ENCODE assay signal across 8 cellular contexts in genomic region chr18:26548144-26549102, GRCh38. TPM values are rescaled to one million over a fixed set of nuclear protein-coding genes. Genes with fewer than 3 reads are reported as not detected.
DNase-seq lines count a peak whose midpoint lies in the region; ATAC-seq and TF ChIP-seq lines count a peak whose summit lies in the region.

Gene KCTD1 (minus strand): TSS chr18:26548553. CDS start chr18:26548536, 17 bp downstream.

- H3K4me1 ChIP-seq in ES-I3 (ENCODE audit: insufficient read depth, low read length) (0 out of 2 replicates have a peak, but pooled peaks cover 3% of the 10 kb centered on the region), MM.1S (ENCODE audit: low read length) (peaks cover 4% of the 10 kb centered on the region; the same call in 1 of the 2 replicates), SJSA1 (replicated peaks) (peaks cover 30% of the 10 kb centered on the region), thoracic aorta (ENCODE audit: control insufficient read depth in 1 of 2, low read depth in 2 of 2) (peaks cover 5 to 56% of the 10 kb centered on the region in 2 donors)

- H3K4me3 ChIP-seq in H7 (ENCODE audit: insufficient read depth, low read depth, low read length), result peak within 1 kb of the TSS; percentile 60
- H3K4me3 ChIP-seq in MM.1S (ENCODE audit: low read length), result peak within 1 kb of the TSS; percentile 76
- H3K4me3 ChIP-seq in SJSA1, result peak within 1 kb of the TSS; percentile 82
- peak within 1 kb of the TSS; percentile 93 for H3K4me3 ChIP-seq in thoracic aorta

- peak; percentile 91 for DNase-seq in H7
- peak; percentile 91 for DNase-seq in MM.1S
- peak; percentile 60 to 82 for DNase-seq in SJSA1 (ENCODE audit: low read depth in 1 of 2, low spot score in 2 of 2)
- peak; percentile 75 for DNase-seq in activated naive CD4-positive, alpha-beta T cell treated with anti-CD3 and anti-CD28 coated beads, Interleukin-2, amount 50 U/mL, for 16 hours
- DNase-seq in glomerular visceral epithelial cell (ENCODE audit: extremely low spot score), result peak; percentile 83
- DNase-seq in omental fat pad (ENCODE audit: low spot score), result no peak
- no peak for DNase-seq in thoracic aorta (ENCODE audit: low spot score)

- peak within 1 kb of the TSS; percentile 96 for H3K4me2 ChIP-seq in MM.1S (ENCODE audit: low read depth, low read length)

- H3K9ac ChIP-seq in ES-I3 (ENCODE audit: low read depth, low read length) (peak within 1 kb of the TSS; percentile 62), MM.1S (ENCODE audit: low read length) (peak within 1 kb of the TSS; percentile 59; the same call in 1 of the 2 replicates)

- no peaks in the 10 kb centered on the region for H3K9me2 ChIP-seq in MM.1S (replicated peaks; ENCODE audit: insufficient read depth, low read length)

- peak; percentile 66 for ATAC-seq in omental fat pad (ENCODE audit: low FRiP score)
- ATAC-seq in thoracic aorta (ENCODE audit: insufficient number of reproducible peaks, low FRiP score, low read depth), result peak; percentile 3

- peaks cover 5% of the 10 kb centered on the region for H3F3A ChIP-seq in MM.1S (ENCODE audit: insufficient read depth, low read length)

- H3K27me3 ChIP-seq in H7 (ENCODE audit: control insufficient read depth, insufficient read depth, low read length) (peaks cover 68% of the 10 kb centered on the region), MM.1S (replicated peaks; ENCODE audit: insufficient read depth, low read length) (no peaks in the 10 kb centered on the region), SJSA1 (replicated peaks) (no peaks in the 10 kb centered on the region; the same call in none of the 2 replicates), thoracic aorta (replicated peaks; ENCODE audit: insufficient read depth) (no peaks in the 10 kb centered on the region)

- H3K36me3 ChIP-seq in ES-I3 (ENCODE audit: insufficient read depth, low read length), result no peaks in the 10 kb centered on the region
- H3K36me3 ChIP-seq in H7 (replicated peaks; ENCODE audit: control insufficient read depth, insufficient read depth, low read length), result no peaks in the 10 kb centered on the region
- H3K36me3 ChIP-seq in MM.1S (replicated peaks; ENCODE audit: insufficient read depth, low read length), result no peaks in the 10 kb centered on the region
- H3K36me3 ChIP-seq in SJSA1, result peaks cover 15% of the 10 kb centered on the region
- H3K36me3 ChIP-seq in thoracic aorta, result no peaks in the 10 kb centered on the region

- H3K79me2 ChIP-seq in MM.1S (ENCODE audit: low read length), result peaks cover 16% of the 10 kb centered on the region; the same call in 1 of the 2 replicates

- H3K9me3 ChIP-seq in ES-I3 (ENCODE audit: control insufficient read depth, insufficient read depth, low read length) (no peaks in the 10 kb centered on the region), MM.1S (replicated peaks; ENCODE audit: insufficient read depth, low read length) (no peaks in the 10 kb centered on the region), SJSA1 (replicated peaks) (no peaks in the 10 kb centered on the region), thoracic aorta (no peaks in the 10 kb centered on the region)

- TF ChIP-seq CTCF in MM.1S (IDR thresholded peaks at IDR 0.05; ENCODE audit: low read length) (no peak), omental fat pad (IDR thresholded peaks at IDR 0.05) (no peak), thoracic aorta (IDR thresholded peaks at IDR 0.05) (no peak)

- H4K20me1 ChIP-seq in MM.1S (ENCODE audit: insufficient read depth, low read length), result no peaks in the 10 kb centered on the region

- H3K27ac ChIP-seq in MM.1S (ENCODE audit: low read length) (no peak within 1 kb of the TSS), SJSA1 (peak within 1 kb of the TSS; percentile 19), thoracic aorta (peak within 1 kb of the TSS; percentile 53 to 67)

- peak within 1 kb of the TSS; percentile 88 for H2AFZ ChIP-seq in MM.1S (ENCODE audit: low read length)

RNA-seq across cellular contexts. Expression of gene KCTD1, which starts in this region (rescaled TPM):
- 23.8 and 31.0 TPM in 2 replicates for total RNA-seq in H7 (2014; rRNA removed; shearing (Covaris generic))
- total RNA-seq in SJSA1 (2014; rRNA removed; shearing (Covaris generic)), result 10.8 and 11.9 TPM in 2 replicates
- 1 to 10 TPM; 3.4 to 9.5 (median 8.5) TPM for total RNA-seq in omental fat pad
- total RNA-seq in thoracic aorta, result 10 to 100 TPM; 13.4 to 14.7 TPM

Comparison
In these comparisons a context has a peak if more than half of its experiments do, and no peak if none do; other contexts are left out.
1. DNase-seq: peak in H7 (single experiment), MM.1S (single experiment), SJSA1 (2 of 2), activated naive CD4-positive, alpha-beta T cell treated with anti-CD3 and anti-CD28 coated beads, Interleukin-2, amount 50 U/mL, for 16 hours (single experiment) and glomerular visceral epithelial cell (single experiment); none in omental fat pad (single experiment) and thoracic aorta (single experiment).
2. Peak in every context shown above with its lines, with median percentiles within 50 percentile points of each other: H3K4me3 ChIP-seq.